In the genomic region with DNA sequence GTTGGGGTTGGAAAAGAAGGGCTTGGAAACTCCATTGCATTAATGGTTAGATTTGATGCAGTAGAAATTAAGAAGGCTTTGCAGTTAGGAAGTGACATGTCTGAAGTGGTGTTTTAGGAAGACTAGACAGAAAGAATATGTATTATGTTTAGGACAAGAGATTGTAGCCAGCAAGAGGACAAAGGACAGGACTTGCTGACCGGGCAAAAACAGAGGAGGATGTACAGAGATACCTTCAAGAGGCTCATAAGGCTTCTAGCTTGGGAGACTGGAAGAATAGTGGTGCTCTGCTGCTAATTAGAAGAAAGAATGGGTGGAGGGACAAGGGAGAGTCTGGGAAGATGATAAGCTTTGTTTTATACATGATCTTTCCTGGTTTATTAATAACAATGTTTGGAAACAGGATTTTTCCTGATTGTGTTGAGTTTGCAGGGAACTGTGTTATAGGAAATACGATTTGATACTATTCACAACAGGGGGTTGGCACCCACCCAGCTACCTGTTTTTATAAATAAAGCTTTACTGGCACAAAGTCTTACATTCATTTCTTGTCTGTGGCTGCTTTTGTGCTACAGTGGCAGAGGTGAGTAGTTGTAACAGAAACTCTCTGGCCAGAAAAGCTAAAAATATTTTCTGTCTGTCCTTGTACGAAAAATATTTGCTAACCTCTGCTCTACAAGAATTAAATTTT, we compare ENCODE assay signal across 24 cellular contexts. TPM values are rescaled to one million over a fixed set of nuclear protein-coding genes. Genes with fewer than 3 reads are reported as not detected.
DNase-seq lines count a peak whose midpoint lies in the region; ATAC-seq, FAIRE-seq and TF ChIP-seq lines count a peak whose summit lies in the region.
"Had no signal": no experiment of that assay in that cellular context is flagged by ENCODE, and none has a peak within 500 bp of the region (broad histone marks: within the 10 kb centered on the region; RNA-seq: fewer than 3 reads in every experiment).

No MANE protein-coding gene starts in this region.

- no peak overlapping the region for H3K14ac ChIP-seq in H1 (ENCODE audit: insufficient read length)

- H2AFZ ChIP-seq in H1 (ENCODE audit: low read length), result no peak overlapping the region
- H2AFZ ChIP-seq: PC-9 had no signal

- H2BK15ac ChIP-seq in H1 (ENCODE audit: low read length), result no peak overlapping the region

- H3K18ac ChIP-seq in H1 (ENCODE audit: extremely low read depth, low read length), result no peak overlapping the region

- no peak overlapping the region for H3K23ac ChIP-seq in H1 (ENCODE audit: insufficient read length)

- CTCF ChIA-PET in A549 (lab: Yijun Ruan, JAX) (interaction anchor here (1.5 kb wide), 1 partner anchor 128 kb away, joined by 5 read pairs; no protein-coding TSS in a partner anchor), H1 (lab: Charles Lee; ENCODE audit: partially characterized antibody) (interaction anchor here (0.8 to 2.1 kb wide), 7 partner anchors 9 to 228 kb away, joined by 3 to 5 read pairs (median 3); no protein-coding TSS in a partner anchor)

- TF ChIP-seq EP300 in A549 (IDR thresholded peaks at IDR 0.05), result no peak
- no peak for TF ChIP-seq EP300 in H1 (IDR thresholded peaks at IDR 0.05; ENCODE audit: borderline replicate concordance in 1 of 2, low read depth in 2 of 2, low read length in 2 of 2)

- no peak overlapping the region for H2BK120ac ChIP-seq in H1 (replicated peaks; ENCODE audit: low read depth, low read length)

- no peak overlapping the region for H3K9ac ChIP-seq in H1 (replicated peaks in 1 of 4; ENCODE audit: extremely low read depth in 1 of 4, low read depth in 3 of 4, low read length in 3 of 4)
- H3K9ac ChIP-seq: KMS-11 had no signal

- ATAC-seq in A549, result no peak
- no peak for ATAC-seq in T-helper 17 cell
- no peak for ATAC-seq in GM18870 (IDR thresholded peaks at IDR 0.05; ENCODE audit: unreplicated experiment)
- no peak for ATAC-seq in GM21786 (IDR thresholded peaks at IDR 0.05; ENCODE audit: unreplicated experiment)
- ATAC-seq in HG02623 (IDR thresholded peaks at IDR 0.05; ENCODE audit: unreplicated experiment), result no peak

- H3K36me3 ChIP-seq in H1 (ENCODE audit: control insufficient read depth in 2 of 4, insufficient read depth in 4 of 4, low read length in 3 of 4), result peaks cover 0 to 4% (median 3%) of the 10 kb centered on the region in 4 experiments; a peak in 3 of 8 replicates

- H2AK5ac ChIP-seq in H1 (ENCODE audit: low read depth, low read length), result no peak overlapping the region

- H4K8ac ChIP-seq in H1 (ENCODE audit: extremely low read depth, insufficient read depth, low read length), result no peak overlapping the region

- H4K5ac ChIP-seq in H1 (ENCODE audit: insufficient read length, low read depth, low read length), result no peak overlapping the region

- H3K4me2 ChIP-seq in A549 (no peak overlapping the region), H1 (ENCODE audit: insufficient read depth in 1 of 2, low read depth in 2 of 2, low read length in 2 of 2) (no peak overlapping the region)
- H3K4me2 ChIP-seq: KMS-11, PC-9 had no signal

- H2BK12ac ChIP-seq in H1 (ENCODE audit: low read depth, low read length), result no peak overlapping the region

- peaks cover 19% of the 10 kb centered on the region for H3K36me3 Mint-ChIP-seq in T-helper 17 cell (ENCODE audit: low read depth)

- no peaks in the 10 kb centered on the region for H3K27me3 Mint-ChIP-seq in T-helper 17 cell

- H3K79me1 ChIP-seq in H1 (ENCODE audit: low read depth, low read length), result no peaks in the 10 kb centered on the region

- H4K91ac ChIP-seq in H1 (replicated peaks; ENCODE audit: insufficient read length, low read length), result no peak overlapping the region

- no peak for TF ChIP-seq RAD21 in A549 (conservative IDR thresholded peaks at IDR 0.05 in 1 of 2, IDR thresholded peaks at IDR 0.05 in 1 of 2)
- TF ChIP-seq RAD21 in H1 (IDR thresholded peaks at IDR 0.05 in 1 of 2, conservative IDR thresholded peaks at IDR 0.05 in 1 of 2; ENCODE audit: low read depth in 2 of 2, low read length in 2 of 2), result no peak

- no peak overlapping the region for H2BK5ac ChIP-seq in H1 (ENCODE audit: low read depth, low read length)

- peaks cover 17% of the 10 kb centered on the region for H3K4me1 Mint-ChIP-seq in T-helper 17 cell

- no peaks in the 10 kb centered on the region for H3K79me2 ChIP-seq in H1 (ENCODE audit: control insufficient read depth in 1 of 2, insufficient read depth in 2 of 2, low read length in 2 of 2)

- H3K4ac ChIP-seq in H1 (replicated peaks; ENCODE audit: insufficient read length, low read depth, low read length), result no peak overlapping the region

- 75% methylated on average over 3 of the region's 3 CpGs for WGBS in A549 (ENCODE audit: missing lambda C conversion rate)
- 83% methylated on average over 3 of the region's 3 CpGs; no CpG with 5 or more reads in 1 of the 2 experiments for WGBS in H1 (ENCODE audit: extremely low coverage in 1 of 2, insufficient coverage in 1 of 2, insufficient read length in 1 of 2, insufficient replicate concordance in 2 of 2, low coverage in 1 of 2, low lambda C conversion rate in 2 of 2, missing lambda C conversion rate in 1 of 2), 2 experiments

- FAIRE-seq in A549 (lab: Jason Lieb, UNC) (no peak), D721Med (lab: Jason Lieb, UNC) (peak; percentile 16), H1 (lab: Jason Lieb, UNC) (no peak)

- no peaks in the 10 kb centered on the region for H3K4me1 ChIP-seq in A549
- no peaks in the 10 kb centered on the region for H3K4me1 ChIP-seq in H1 (replicated peaks in 1 of 4; ENCODE audit: control insufficient read depth in 3 of 4, insufficient read depth in 4 of 4, low read length in 3 of 4)
- H3K4me1 ChIP-seq: SJCRH30 had no signal

- H3K56ac ChIP-seq in H1 (replicated peaks; ENCODE audit: insufficient read length, low read depth, low read length), result no peak overlapping the region

- POLR2A ChIA-PET in A549 (lab: Yijun Ruan, JAX), result no interaction called here
- POLR2A ChIA-PET in H1 (lab: Charles Lee; ENCODE audit: partially characterized antibody), result interaction anchor here (1.1 to 1.6 kb wide), 3 partner anchors 10 to 52 kb away, joined by 3 to 5 read pairs (median 3); no protein-coding TSS in a partner anchor

- H3K27ac ChIP-seq in A549 (no peak overlapping the region), H1 (ENCODE audit: low read depth, low read length) (no peak overlapping the region)
- H3K27ac ChIP-seq: C4-2B, KMS-11, PC-9, SJCRH30 had no signal

- H3K9me3 ChIP-seq in A549 (no peaks in the 10 kb centered on the region), T-helper 17 cell (ENCODE audit: control insufficient read depth, low read length, poor library complexity, severe bottlenecking) (no peaks in the 10 kb centered on the region), H1 (ENCODE audit: insufficient read depth in 2 of 2, low read depth in 1 of 2, low read length in 1 of 2) (no peaks in the 10 kb centered on the region)

- TF ChIP-seq POLR2A in A549 (IDR thresholded peaks at IDR 0.05; ENCODE audit: low read length) (no peak), H1 (IDR thresholded peaks at IDR 0.05; ENCODE audit: control extremely low read depth in 1 of 2, low read depth in 2 of 2, low read length in 2 of 2) (no peak)

- no peaks in the 10 kb centered on the region for H3K23me2 ChIP-seq in H1 (ENCODE audit: low read depth, low read length)

- peaks cover 0 to 2% of the 10 kb centered on the region in 2 experiments for H4K20me1 ChIP-seq in H1 (replicated peaks in 1 of 2; ENCODE audit: control insufficient read depth in 1 of 2, insufficient read depth in 2 of 2, low read length in 2 of 2)

- H3K27me3 ChIP-seq in H1 (replicated peaks in 1 of 4; ENCODE audit: control insufficient read depth in 3 of 4, extremely low read depth in 1 of 4, insufficient read depth in 3 of 4, low read length in 3 of 4), result no peaks in the 10 kb centered on the region
- H3K27me3 ChIP-seq: SJCRH30 had no signal

- no peak overlapping the region for H2BK20ac ChIP-seq in H1 (ENCODE audit: low read length)

- no peak overlapping the region for H3K4me3 ChIP-seq in A549
- H3K4me3 ChIP-seq in H1 (ENCODE audit: extremely low read depth in 1 of 4, insufficient read depth in 2 of 4, low read depth in 3 of 4, low read length in 4 of 4), result no peak overlapping the region
- H3K4me3 ChIP-seq: PC-9, SJCRH30 had no signal

- peak overlapping the region; percentile 37 for H3K27ac Mint-ChIP-seq in T-helper 17 cell

- DNase-seq in A549 (ENCODE audit: low read depth in 1 of 2, low spot score in 1 of 2), result no peak
- no peak for DNase-seq in D721Med (ENCODE audit: insufficient read length, low spot score)
- DNase-seq in T-helper 17 cell, result no peak
- no peak for DNase-seq in H1 (ENCODE audit: low read depth in 1 of 2, low spot score in 2 of 2)
- DNase-seq in UCSD-AML1 (lab: John Stamatoyannopoulos, UW; ENCODE audit: unreplicated experiment), result no peak
- DNase-seq: ACHN, AML-193, DMS153, GF-D8, NCI-H1417 treated with DMSO at 0.1 percent for 48 hours, NCI-H187 treated with DMSO at 0.1 percent for 48 hours, NCI-H2227 treated with DMSO at 0.1 percent for 48 hours, NCI-H510A treated with DMSO at 0.1 percent for 48 hours, NCI-H774, PC-9, SJCRH30 had no signal

- H3K4me3 Mint-ChIP-seq in T-helper 17 cell, result peak overlapping the region; percentile 39

- TF ChIP-seq CTCF in A549 (IDR thresholded peaks at IDR 0.05), result no peak
- no peak for TF ChIP-seq CTCF in D721Med (IDR thresholded peaks at IDR 0.05; ENCODE audit: insufficient read depth, missing control alignments)
- no peak for TF ChIP-seq CTCF in H1 (IDR thresholded peaks at IDR 0.05; ENCODE audit: control extremely low read depth in 1 of 3, insufficient read depth in 1 of 3, low read depth in 1 of 3, low read length in 3 of 3)

RNA-seq across cellular contexts. Expression of a gene that starts 37.1 kb away (rescaled TPM):
- polyA plus RNA-seq in A549 (2011; rRNA removed), result not detected in 2 replicates
- polyA plus RNA-seq in A549 (2012; cell fraction: cytosol; rRNA removed), result not detected in 2 replicates
- polyA plus RNA-seq in A549 (2012; cell fraction: nucleus; rRNA removed), result not detected in 2 replicates
- polyA plus RNA-seq in A549 (2017; fragmentation: RNase III; extraction: RNeasy Plus Mini Kit Qiagen cat#74134 plus additional on column Dnase treatment), result not detected in 3 replicates
- not detected in 2 replicates for polyA minus RNA-seq in A549 (2011; rRNA and poly(A)+ RNA removed)
- total RNA-seq in T-helper 17 cell, result not detected
- total RNA-seq in H1 (2021; fragmentation: NEBNext Ultra II Directional; extraction: Animal tissue kit (Norgen Biotek cat#: 25700)), result not detected in 2 replicates
- not detected in 2 replicates for polyA plus RNA-seq in H1 (2011; rRNA removed)
- polyA plus RNA-seq in H1 (2011; cell fraction: cytosol; rRNA removed), result not detected
- polyA plus RNA-seq in H1 (2011; cell fraction: nucleus; rRNA removed), result not detected
- polyA plus RNA-seq in H1 (2012, experiment 1 of 2), result not detected in 4 replicates
- polyA plus RNA-seq in H1 (2012, experiment 2 of 2), result not detected
- polyA plus RNA-seq in H1 (2013, experiment 1 of 2), result not detected
- polyA plus RNA-seq in H1 (2013, experiment 2 of 2), result not detected
- not detected in 2 replicates for polyA minus RNA-seq in H1 (2011; rRNA and poly(A)+ RNA removed)
- polyA minus RNA-seq in H1 (2011; cell fraction: cytosol; rRNA and poly(A)+ RNA removed), result not detected
- not detected for polyA minus RNA-seq in H1 (2011; cell fraction: nucleus; rRNA and poly(A)+ RNA removed)
- total RNA-seq: Daoy, H4, M059J, PC-9, SJCRH30 had no signal

RNA-seq across cellular contexts. Expression of a gene that starts 47.4 kb away (rescaled TPM):
- polyA plus RNA-seq in A549 (2011; rRNA removed) (40.5 and 61.3 TPM in 2 replicates), A549 (2017; fragmentation: RNase III; extraction: RNeasy Plus Mini Kit Qiagen cat#74134 plus additional on column Dnase treatment) (41.0 to 44.3 TPM (median 41.9 TPM) in 3 replicates), H1 (2011; rRNA removed) (7.9 and 12.7 TPM in 2 replicates)
- 9.1 TPM in 2 replicates for polyA plus RNA-seq in A549 (2012; cell fraction: cytosol; rRNA removed)
- polyA plus RNA-seq in A549 (2012; cell fraction: nucleus; rRNA removed), result 5.5 and 8.3 TPM in 2 replicates
- polyA minus RNA-seq in A549 (2011; rRNA and poly(A)+ RNA removed), result 18.9 and 21.3 TPM in 2 replicates
- total RNA-seq in T-helper 17 cell, result 10 to 100 TPM in 1 of 2 donors, 1 to 10 TPM in 1; 9.0 to 14.3 TPM
- total RNA-seq in H1 (2021; fragmentation: NEBNext Ultra II Directional; extraction: Animal tissue kit (Norgen Biotek cat#: 25700)), result 41.5 and 42.9 TPM in 2 replicates
- polyA plus RNA-seq in H1 (2011; cell fraction: cytosol; rRNA removed), result 15.7 TPM
- 5.6 TPM for polyA plus RNA-seq in H1 (2011; cell fraction: nucleus; rRNA removed)
- 15.9 to 30.3 TPM (median 18.2 TPM) in 4 replicates for polyA plus RNA-seq in H1 (2012, experiment 1 of 2)
- polyA plus RNA-seq in H1 (2012, experiment 2 of 2), result 2.7 TPM
- polyA plus RNA-seq in H1 (2013, experiment 1 of 2), result 58.1 TPM
- polyA plus RNA-seq in H1 (2013, experiment 2 of 2), result 63.2 TPM
- polyA minus RNA-seq in H1 (2011; rRNA and poly(A)+ RNA removed), result 15.8 and 18.8 TPM in 2 replicates
- 25.6 TPM for polyA minus RNA-seq in H1 (2011; cell fraction: cytosol; rRNA and poly(A)+ RNA removed)
- 12.8 TPM for polyA minus RNA-seq in H1 (2011; cell fraction: nucleus; rRNA and poly(A)+ RNA removed)

RNA-seq across cellular contexts. Expression of a gene that starts 49.5 kb away (rescaled TPM):
- 7.9 and 8.3 TPM in 2 replicates for polyA plus RNA-seq in A549 (2011; rRNA removed)
- polyA plus RNA-seq in A549 (2012; cell fraction: cytosol; rRNA removed), result 1.2 and 1.3 TPM in 2 replicates
- polyA plus RNA-seq in A549 (2012; cell fraction: nucleus; rRNA removed), result 1.3 and 1.6 TPM in 2 replicates
- polyA plus RNA-seq in A549 (2017; fragmentation: RNase III; extraction: RNeasy Plus Mini Kit Qiagen cat#74134 plus additional on column Dnase treatment), result 4.5 to 4.8 TPM (median 4.7 TPM) in 3 replicates
- polyA minus RNA-seq in A549 (2011; rRNA and poly(A)+ RNA removed), result 6.2 TPM in 2 replicates
- total RNA-seq in T-helper 17 cell, result 10 to 100 TPM; 24.7 to 30.7 TPM
- 16.9 and 18.0 TPM in 2 replicates for total RNA-seq in H1 (2021; fragmentation: NEBNext Ultra II Directional; extraction: Animal tissue kit (Norgen Biotek cat#: 25700))
- 2.4 and 4.2 TPM in 2 replicates for polyA plus RNA-seq in H1 (2011; rRNA removed)
- 5.4 TPM for polyA plus RNA-seq in H1 (2011; cell fraction: cytosol; rRNA removed)
- polyA plus RNA-seq in H1 (2011; cell fraction: nucleus; rRNA removed), result 4.0 TPM
- 7.0 to 11.1 TPM (median 8.4 TPM) in 4 replicates for polyA plus RNA-seq in H1 (2012, experiment 1 of 2)
- polyA plus RNA-seq in H1 (2012, experiment 2 of 2), result 0.52 TPM
- 9.5 TPM for polyA plus RNA-seq in H1 (2013, experiment 1 of 2)
- 9.4 TPM for polyA plus RNA-seq in H1 (2013, experiment 2 of 2)
- 16.6 and 24.7 TPM in 2 replicates for polyA minus RNA-seq in H1 (2011; rRNA and poly(A)+ RNA removed)
- 11.4 TPM for polyA minus RNA-seq in H1 (2011; cell fraction: cytosol; rRNA and poly(A)+ RNA removed)
- 17.0 TPM for polyA minus RNA-seq in H1 (2011; cell fraction: nucleus; rRNA and poly(A)+ RNA removed)
